Comparison of ENCODE assay signal across 1 cellular context in genomic region chr2:37617119-37617892, GRCh38.
TF ChIP-seq lines count a peak whose summit lies in the region.

No MANE protein-coding gene starts in this region.

TF ChIP-seq in GM23338, 12 proteins besides CTCF, POLR2A, EP300 and RAD21 (continued from another document):
- no peak for TF ChIP-seq REST (IDR thresholded peaks at IDR 0.05; ENCODE audit: unreplicated experiment)
- TF ChIP-seq NANOG (IDR thresholded peaks at IDR 0.05; ENCODE audit: borderline replicate concordance), result no peak
